Comparison of ENCODE assay signal across 20 cellular contexts in the genomic region with DNA sequence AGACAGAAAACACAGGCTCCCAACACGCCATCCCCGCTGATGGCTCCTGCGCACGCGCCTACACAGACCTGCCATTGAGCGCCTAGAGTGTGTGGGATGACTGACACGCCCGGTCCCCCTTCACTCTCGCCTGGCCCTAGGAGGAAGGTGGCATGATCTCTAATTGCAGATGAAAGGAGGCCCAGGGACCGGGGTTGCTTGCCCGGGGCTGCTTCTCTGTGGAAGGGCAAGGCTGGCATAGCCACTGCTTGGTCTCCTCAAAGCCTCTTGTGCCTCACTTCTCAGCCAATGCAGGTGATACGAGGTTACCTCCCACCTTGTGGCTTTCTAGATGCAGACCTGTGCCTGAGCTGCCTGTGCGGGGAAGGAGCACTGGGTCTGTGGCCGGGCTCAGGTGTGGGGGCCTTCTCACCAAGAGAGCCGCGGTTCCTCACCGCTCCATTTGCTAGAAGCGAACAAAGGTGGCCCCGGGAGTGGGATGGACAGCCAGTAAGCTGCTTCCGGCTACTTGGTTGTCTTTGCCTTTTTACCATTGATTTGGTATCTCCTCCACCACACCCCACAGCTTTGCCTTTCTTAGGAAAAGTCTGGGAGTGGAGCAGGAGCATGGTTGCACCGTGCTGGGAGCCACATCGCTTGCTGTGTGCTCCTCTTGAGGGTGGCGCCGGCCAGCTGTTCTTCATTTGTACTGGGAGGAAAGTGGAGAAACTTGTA. TPM values are rescaled to one million over a fixed set of nuclear protein-coding genes. Genes with fewer than 3 reads are reported as not detected.
DNase-seq lines count a peak whose midpoint lies in the region; ATAC-seq and TF ChIP-seq lines count a peak whose summit lies in the region.
"Had no signal": no experiment of that assay in that cellular context is flagged by ENCODE, and none has a peak within 500 bp of the region (broad histone marks: within the 10 kb centered on the region; RNA-seq: fewer than 3 reads in every experiment).

No MANE protein-coding gene starts in this region.

- H3K9ac ChIP-seq in IMR-90 (ENCODE audit: low read depth, low read length): no peak overlapping the region

- no peak overlapping the region for H3K14ac ChIP-seq in IMR-90 (replicated peaks; ENCODE audit: low read depth, low read length)

- H3K27ac Mint-ChIP-seq in osteocyte (ENCODE audit: unreplicated experiment): peak overlapping the region; percentile 82
- H3K27ac Mint-ChIP-seq: activated naive CD4-positive, alpha-beta T cell treated with anti-CD3 and anti-CD28 coated beads, Interleukin-2, amount 50 U/mL, for 24 hours had no signal

- H3K4me1 Mint-ChIP-seq in osteocyte (ENCODE audit: unreplicated experiment): peaks cover 33% of the 10 kb centered on the region

- TF ChIP-seq RAD21 in IMR-90 (IDR thresholded peaks at IDR 0.05; ENCODE audit: low read length): no peak

- peaks cover 20% of the 10 kb centered on the region for H3K9me1 ChIP-seq in IMR-90 (ENCODE audit: insufficient read depth, low read length)

- POLR2A ChIA-PET in IMR-90 (lab: Charles Lee; ENCODE audit: unreplicated experiment): interaction anchor here (0.6 kb wide), 1 partner anchor 30 kb away, joined by 19 read pairs; no protein-coding TSS in a partner anchor

- CTCF ChIA-PET in IMR-90 (lab: Yijun Ruan, JAX): interaction anchor here (0.6 kb wide), 1 partner anchor 150 kb away, joined by 3 read pairs; no protein-coding TSS in a partner anchor

- H3K79me1 ChIP-seq in IMR-90 (ENCODE audit: low read depth in 1 of 2, low read length in 2 of 2): peaks cover 15 to 46% of the 10 kb centered on the region in 2 experiments

- H3K36me3 ChIP-seq in IMR-90 (ENCODE audit: control insufficient read depth, insufficient read depth, low read length): no peaks in the 10 kb centered on the region
- H3K36me3 ChIP-seq: ascending aorta, sigmoid colon had no signal

- H2BK5ac ChIP-seq in IMR-90 (ENCODE audit: low read depth, low read length, poor library complexity, severe bottlenecking): no peak overlapping the region

- peak; percentile 8 for DNase-seq in AG20443 (ENCODE audit: low spot score)
- no peak for DNase-seq in IMR-90
- DNase-seq in iPS-NIHi7 (ENCODE audit: extremely low spot score): peak; percentile 8
- DNase-seq in osteocyte (ENCODE audit: extremely low spot score, unreplicated experiment): no peak
- no peak for DNase-seq in cerebellar nuclear complex (lab: John Stamatoyannopoulos, UW)
- no peak for DNase-seq in SW480 (ENCODE audit: low spot score)
- DNase-seq: activated CD8-positive, alpha-beta T cell treated with anti-CD3 and anti-CD28 coated beads for 36 hours; central memory CD4-positive, alpha-beta T cell; DND-41; Kasumi-1; NCI-H1048; NCI-H187 treated with DMSO at 0.1 percent for 48 hours; NCI-H345; OCI-M1; sigmoid colon had no signal

- H3K56ac ChIP-seq in IMR-90 (ENCODE audit: extremely low read depth, insufficient read depth, low read length): no peak overlapping the region

- peak overlapping the region; percentile 53; the same call in 1 of the 2 replicates for H2AK5ac ChIP-seq in IMR-90 (ENCODE audit: low read depth, low read length)

- no peak overlapping the region for H2AK9ac ChIP-seq in IMR-90 (replicated peaks; ENCODE audit: low read depth, low read length, poor library complexity)

- no peaks in the 10 kb centered on the region for H3K9me3 ChIP-seq in IMR-90 (ENCODE audit: control insufficient read depth, insufficient read depth, low read length)
- H3K9me3 ChIP-seq: ascending aorta, sigmoid colon had no signal

- H3K36me3 Mint-ChIP-seq in osteocyte (ENCODE audit: unreplicated experiment): no peaks in the 10 kb centered on the region

- TF ChIP-seq CTCF in IMR-90 (conservative IDR thresholded peaks at IDR 0.05; ENCODE audit: low read depth, low read length) (no peak), osteocyte (IDR thresholded peaks at IDR 0.05) (no peak)

- intact Hi-C loops in IMR-90 (cut with micrococcal nuclease): no loop called here

- ATAC-seq in IMR-90 (ENCODE audit: low read depth) (no peak), GM21390 (IDR thresholded peaks at IDR 0.05; ENCODE audit: unreplicated experiment) (no peak), HG03196 (IDR thresholded peaks at IDR 0.05; ENCODE audit: unreplicated experiment) (no peak)
- ATAC-seq: activated CD8-positive, alpha-beta T cell treated with anti-CD3 and anti-CD28 coated beads for 36 hours had no signal

- no peak overlapping the region for H2AFZ ChIP-seq in IMR-90 (replicated peaks; ENCODE audit: low read length, poor library complexity)

- H2BK20ac ChIP-seq in IMR-90 (ENCODE audit: low read depth, low read length): peak overlapping the region; percentile 9; the same call in 1 of the 2 replicates

- no peak overlapping the region; a peak in 1 of 4 replicates for H4K8ac ChIP-seq in IMR-90 (ENCODE audit: low read depth in 2 of 2, low read length in 2 of 2)

- H4K91ac ChIP-seq in IMR-90 (ENCODE audit: insufficient read depth, low read depth, low read length): no peak overlapping the region; the same call in 1 of the 2 replicates

- no peak overlapping the region for H2BK15ac ChIP-seq in IMR-90 (ENCODE audit: low read depth, low read length)

- no peaks in the 10 kb centered on the region for H3K27me3 ChIP-seq in IMR-90 (ENCODE audit: control insufficient read depth, insufficient read depth, low read length)
- H3K27me3 ChIP-seq: ascending aorta, sigmoid colon had no signal

- no peak overlapping the region for H3K4me3 Mint-ChIP-seq in osteocyte (ENCODE audit: unreplicated experiment)
- H3K4me3 Mint-ChIP-seq: activated CD8-positive, alpha-beta T cell treated with anti-CD3 and anti-CD28 coated beads for 36 hours; activated naive CD4-positive, alpha-beta T cell treated with anti-CD3 and anti-CD28 coated beads, Interleukin-2, amount 50 U/mL, for 24 hours; nephron had no signal

- no peaks in the 10 kb centered on the region for H3K9me3 Mint-ChIP-seq in osteocyte (ENCODE audit: unreplicated experiment)
- H3K9me3 Mint-ChIP-seq: activated CD8-positive, alpha-beta T cell treated with anti-CD3 and anti-CD28 coated beads for 36 hours; activated naive CD4-positive, alpha-beta T cell treated with anti-CD3 and anti-CD28 coated beads, Interleukin-2, amount 50 U/mL, for 24 hours; nephron had no signal

- WGBS in IMR-90 (ENCODE audit: extremely low coverage in 2 of 2, insufficient read length in 1 of 2), 2 experiments: 97% methylated on average over 5 of the region's 24 CpGs; no CpG with 5 or more reads in 1 of the 2 experiments

- peaks cover 15% of the 10 kb centered on the region for H3K4me1 ChIP-seq in IMR-90 (ENCODE audit: control insufficient read depth, insufficient read depth, low read length)

- H3K4me3 ChIP-seq in IMR-90 (ENCODE audit: insufficient read depth, low read depth, low read length): no peak overlapping the region
- H3K4me3 ChIP-seq: ascending aorta, sigmoid colon had no signal

- no TSS peak for BruUV-seq in IMR-90 (replicated peaks; lab: Mats Ljungman, UMichigan)

- H3K4me2 ChIP-seq in IMR-90 (ENCODE audit: low read depth, low read length): no peak overlapping the region

- H2BK120ac ChIP-seq in IMR-90 (ENCODE audit: low read depth, low read length): peak overlapping the region; percentile 76

- in situ Hi-C loops in IMR-90 (cut with MboI; ENCODE audit: low sequenced_read_pairs): no loop called here

- H3K18ac ChIP-seq in IMR-90 (ENCODE audit: low read depth, low read length): peak overlapping the region; percentile 21; the same call in 1 of the 2 replicates

- no peak for TF ChIP-seq POLR2A in IMR-90 (IDR thresholded peaks at IDR 0.05; ENCODE audit: low read depth, low read length)

- H3K27ac ChIP-seq in IMR-90 (ENCODE audit: insufficient read depth, low read length): peak overlapping the region; percentile 14; the same call in 1 of the 2 replicates
- H3K27ac ChIP-seq: ascending aorta, sigmoid colon had no signal

- H3K4ac ChIP-seq in IMR-90 (ENCODE audit: low read depth, low read length): peak overlapping the region; percentile 79

- peaks cover 11% of the 10 kb centered on the region for H4K20me1 ChIP-seq in IMR-90 (ENCODE audit: insufficient read depth, low read length)

- no peak overlapping the region for H4K5ac ChIP-seq in IMR-90 (ENCODE audit: low read depth, low read length)

- H3K27me3 Mint-ChIP-seq in osteocyte (ENCODE audit: unreplicated experiment): no peaks in the 10 kb centered on the region
- H3K27me3 Mint-ChIP-seq: activated CD8-positive, alpha-beta T cell treated with anti-CD3 and anti-CD28 coated beads for 36 hours; activated naive CD4-positive, alpha-beta T cell treated with anti-CD3 and anti-CD28 coated beads, Interleukin-2, amount 50 U/mL, for 24 hours had no signal

- dilution Hi-C loops in IMR-90 (cut with HindIII; ENCODE audit: low sequenced_read_pairs, unreplicated experiment): no loop called here

- H3K23ac ChIP-seq in IMR-90 (ENCODE audit: low read depth, low read length): no peak overlapping the region

TF ChIP-seq in IMR-90, 13 proteins besides CTCF, POLR2A, EP300 and RAD21:
- no peak for TF ChIP-seq ELK1 (IDR thresholded peaks at IDR 0.05; ENCODE audit: borderline replicate concordance, low read depth, low read length)
- no peak for TF ChIP-seq RFX5 (IDR thresholded peaks at IDR 0.05; ENCODE audit: low read depth, low read length)
- TF ChIP-seq MAFK (IDR thresholded peaks at IDR 0.05; ENCODE audit: low read depth, low read length): no peak
- TF ChIP-seq CHD1 (IDR thresholded peaks at IDR 0.05; ENCODE audit: low read depth, low read length): no peak
- TF ChIP-seq SMC3 (IDR thresholded peaks at IDR 0.05; ENCODE audit: low read depth, low read length): no peak
- TF ChIP-seq NFE2L2 (IDR thresholded peaks at IDR 0.05; ENCODE audit: low read depth, low read length): no peak
- no peak for TF ChIP-seq FOS (IDR thresholded peaks at IDR 0.05; ENCODE audit: low read depth, low read length)
TF ChIP-seq in IMR-90: peak in this region for 0.

RNA-seq across cellular contexts. Expression of gene TBC1D14, which starts 47.0 kb away (rescaled TPM):
- total RNA-seq in IMR-90 (2012; rRNA removed): 40.7 and 48.9 TPM in 2 replicates
- polyA plus RNA-seq in IMR-90 (2012; rRNA removed): 29.8 and 31.7 TPM in 2 replicates
- 22.3 and 23.4 TPM in 2 replicates for polyA plus RNA-seq in IMR-90 (2012; cell fraction: cytosol; rRNA removed)
- 23.4 and 27.7 TPM in 2 replicates for polyA plus RNA-seq in IMR-90 (2012; cell fraction: nucleus; rRNA removed; ENCODE audit: low replicate concordance)
- total RNA-seq in osteocyte: 31.0 and 33.2 TPM in 2 replicates

Comparison
In these comparisons a context has a peak if more than half of its experiments do, and no peak if none do; other contexts are left out.
1. DNase-seq: peak in AG20443 (single experiment) and iPS-NIHi7 (single experiment); none in IMR-90 (single experiment), osteocyte (single experiment), cerebellar nuclear complex (0 of 2) and SW480 (single experiment).